8 cellular contexts compared by ENCODE assay signal in the genomic region with DNA sequence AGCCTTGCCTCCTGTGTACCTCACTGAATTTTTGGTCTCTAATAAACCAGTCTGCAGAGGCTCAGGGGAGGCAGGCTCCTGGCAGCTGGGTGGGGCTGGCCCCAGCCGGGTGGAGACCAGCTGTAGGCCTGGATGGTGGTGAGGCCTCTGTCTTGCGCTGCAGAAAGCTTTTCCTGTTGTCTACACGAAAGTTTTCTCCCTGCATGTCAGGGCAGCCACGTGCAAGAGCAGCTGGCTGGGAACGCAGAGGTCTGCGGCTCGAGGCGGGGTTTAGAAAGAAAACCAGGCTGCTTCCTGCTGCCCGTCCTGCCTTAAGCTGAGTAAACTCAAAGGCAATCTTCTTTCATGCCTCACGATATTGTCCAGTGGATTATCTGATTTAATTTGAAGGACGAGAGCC. TPM values are rescaled to one million over a fixed set of nuclear protein-coding genes. Genes with fewer than 3 reads are reported as not detected.
DNase-seq lines count a peak whose midpoint lies in the region; ATAC-seq and TF ChIP-seq lines count a peak whose summit lies in the region.

No MANE protein-coding gene starts in this region.

- no peak for TF ChIP-seq CTCF in Peyer's patch (IDR thresholded peaks at IDR 0.05)
- TF ChIP-seq CTCF in heart right ventricle (IDR thresholded peaks at IDR 0.05): no peak
- TF ChIP-seq CTCF in spleen (IDR thresholded peaks at IDR 0.05 in 8 of 11, conservative IDR thresholded peaks at IDR 0.05 in 3 of 11): no peak

- H3K9me3 ChIP-seq in Peyer's patch (no peaks in the 10 kb centered on the region), heart right ventricle (no peaks in the 10 kb centered on the region), spleen (no peaks in the 10 kb centered on the region)

- DNase-seq in CD1c-positive myeloid dendritic cell (ENCODE audit: extremely low spot score) (peak; percentile 37), Peyer's patch (peak; percentile 74 to 94 (median 84)), heart right ventricle (peak; percentile 66 to 71), spleen (peak; percentile 90), A172 (ENCODE audit: low spot score) (no peak), H4 (ENCODE audit: low spot score) (no peak)
- peak; percentile 51 for DNase-seq in activated naive CD4-positive, alpha-beta T cell treated with Interleukin-2 at 50 U/mL for 16 hours

- WGBS in heart right ventricle, 2 donors: 34 to 43% methylated on average over 11 of the region's 11 CpGs
- 4 to 9% (median 5%) methylated on average over 11 of the region's 11 CpGs for WGBS in spleen, 5 donors

- H3K27ac ChIP-seq in Peyer's patch (peak overlapping the region; percentile 68 to 85 (median 72)), heart right ventricle (peak overlapping the region; percentile 43 to 90 (median 80)), spleen (peak overlapping the region in 7 of 8 donors; percentile 58 to 87 (median 81))

- ATAC-seq in heart right ventricle (peak; percentile 67 to 75 (median 70)), HG03135 (IDR thresholded peaks at IDR 0.05; ENCODE audit: unreplicated experiment) (no peak)

- H3K4me1 ChIP-seq in Peyer's patch (peaks cover 15 to 40% (median 22%) of the 10 kb centered on the region in 4 donors), heart right ventricle (peaks cover 0 to 47% (median 14%) of the 10 kb centered on the region in 9 donors), spleen (peaks cover 17 to 75% (median 41%) of the 10 kb centered on the region in 6 donors)

- H3K36me3 ChIP-seq in Peyer's patch (no peaks in the 10 kb centered on the region), heart right ventricle (no peaks in the 10 kb centered on the region), spleen (peaks cover 0 to 1% (median 0%) of the 10 kb centered on the region in 6 donors)

- H3K27me3 ChIP-seq in Peyer's patch: no peaks in the 10 kb centered on the region
- H3K27me3 ChIP-seq in heart right ventricle: no peaks in the 10 kb centered on the region
- no peaks in the 10 kb centered on the region for H3K27me3 ChIP-seq in spleen (replicated peaks in 1 of 7)

- no peak overlapping the region for H3K4me3 ChIP-seq in Peyer's patch
- H3K4me3 ChIP-seq in heart right ventricle: peak overlapping the region in 7 of 10 donors; percentile 38 to 60 (median 53)
- H3K4me3 ChIP-seq in spleen: peak overlapping the region in 2 of 8 donors; percentile 47 to 58

- TF ChIP-seq POLR2A in Peyer's patch (IDR thresholded peaks at IDR 0.05) (peak in 1 of 2 donors; percentile 35), spleen (IDR thresholded peaks at IDR 0.05) (no peak)

- intact Hi-C loops in heart right ventricle (cut with DNase I): no loop called here
- intact Hi-C loops in spleen (cut with DNase I; ENCODE audit: low total_unique reads): no loop called here

RNA-seq across cellular contexts. Expression of a gene that starts 2.4 kb away (rescaled TPM):
- total RNA-seq in Peyer's patch: 100 to 1,000 TPM in 1 of 4 donors, 10 to 100 TPM in 3; 28.7 to 306 (median 81.6) TPM
- total RNA-seq in heart right ventricle: 100 to 1,000 TPM in 4 of 10 donors, 10 to 100 TPM in 6; 26.2 to 185 (median 89.1) TPM
- polyA plus RNA-seq in heart right ventricle: 100 to 1,000 TPM; 181 to 247 TPM
- total RNA-seq in spleen: 100 to 1,000 TPM in 5 of 7 donors, 10 to 100 TPM in 2; 79.8 to 361 (median 192) TPM
- polyA plus RNA-seq in spleen: 100 to 1,000 TPM in 1 of 3 donors, 10 to 100 TPM in 2; 53.5 to 132 (median 99.5) TPM
- total RNA-seq in A172 (2014; rRNA removed; shearing (Covaris generic)): 11.0 and 13.4 TPM in 2 replicates
- 0.74 and 12.0 TPM in 2 replicates for total RNA-seq in H4 (2014; rRNA removed; shearing (Covaris generic))

RNA-seq across cellular contexts. Expression of a gene that starts 21.6 kb away (rescaled TPM):
- total RNA-seq in Peyer's patch: 1 to 10 TPM; 4.0 to 9.6 (median 5.6) TPM
- total RNA-seq in heart right ventricle: 1 to 10 TPM in 3 of 10 donors, under 1 TPM in 5, not detected in 2; 0.18 to 1.3 (median 0.41) TPM
- polyA plus RNA-seq in heart right ventricle: 1 to 10 TPM; 2.0 to 2.8 TPM
- total RNA-seq in spleen: 1 to 10 TPM; 1.6 to 7.9 (median 5.0) TPM
- polyA plus RNA-seq in spleen: 1 to 10 TPM; 3.5 to 7.0 (median 4.9) TPM
- 0.64 and 1.9 TPM in 2 replicates for total RNA-seq in A172 (2014; rRNA removed; shearing (Covaris generic))
- not detected in 2 replicates for total RNA-seq in H4 (2014; rRNA removed; shearing (Covaris generic))

RNA-seq across cellular contexts. Expression of a gene that starts 39.8 kb away (rescaled TPM):
- total RNA-seq in Peyer's patch: 10 to 100 TPM; 37.1 to 83.3 (median 59.2) TPM
- total RNA-seq in heart right ventricle: 10 to 100 TPM in 4 of 10 donors, 1 to 10 TPM in 6; 7.7 to 16.9 (median 9.2) TPM
- polyA plus RNA-seq in heart right ventricle: 10 to 100 TPM in 1 of 2 donors, 1 to 10 TPM in 1; 8.5 to 14.9 TPM
- 10 to 100 TPM; 38.2 to 74.7 (median 54.7) TPM for total RNA-seq in spleen
- 10 to 100 TPM; 16.2 to 41.3 (median 29.3) TPM for polyA plus RNA-seq in spleen
- total RNA-seq in A172 (2014; rRNA removed; shearing (Covaris generic)): 22.2 and 25.5 TPM in 2 replicates
- total RNA-seq in H4 (2014; rRNA removed; shearing (Covaris generic)): 10.1 and 10.5 TPM in 2 replicates

RNA-seq across cellular contexts. Expression of a gene that starts 54.1 kb away (rescaled TPM):
- 10 to 100 TPM in 3 of 4 donors, 1 to 10 TPM in 1; 8.3 to 37.8 (median 19.5) TPM for total RNA-seq in Peyer's patch
- 1 to 10 TPM in 9 of 10 donors, under 1 TPM in 1; 0.96 to 6.0 (median 1.9) TPM for total RNA-seq in heart right ventricle
- 1 to 10 TPM; 1.6 to 3.2 TPM for polyA plus RNA-seq in heart right ventricle
- 1 to 10 TPM; 1.7 to 5.4 (median 3.1) TPM for total RNA-seq in spleen
- polyA plus RNA-seq in spleen: under 1 TPM; 0.26 to 0.67 (median 0.28) TPM
- 0.45 and 0.50 TPM in 2 replicates for total RNA-seq in A172 (2014; rRNA removed; shearing (Covaris generic))
- 1.2 and 1.4 TPM in 2 replicates for total RNA-seq in H4 (2014; rRNA removed; shearing (Covaris generic))

Comparison
In these comparisons a context has a peak if more than half of its experiments do, and no peak if none do; other contexts are left out.
1. DNase-seq: peak in CD1c-positive myeloid dendritic cell (single experiment), Peyer's patch (3 of 3), activated naive CD4-positive, alpha-beta T cell treated with Interleukin-2 at 50 U/mL for 16 hours (single experiment), heart right ventricle (2 of 2) and spleen (single experiment); none in A172 (single experiment) and H4 (single experiment).
2. H3K4me3 ChIP-seq: peak in heart right ventricle (7 of 10); none in Peyer's patch (0 of 4).
3. Peak in every context shown above with its lines, with median percentiles within 50 percentile points of each other: H3K27ac ChIP-seq.